Comparison of ENCODE assay signal across 1 cellular context in genomic region chr20:44646641-44647274, GRCh38.
TF ChIP-seq lines count a peak whose summit lies in the region.

No MANE protein-coding gene starts in this region.

TF ChIP-seq in GM23338, 12 proteins besides CTCF, POLR2A, EP300 and RAD21 (continued from another document):
- no peak for TF ChIP-seq ZNF462 (CRISPR knock-in tag; IDR thresholded peaks at IDR 0.05)
- TF ChIP-seq STAT1 (IDR thresholded peaks at IDR 0.05; ENCODE audit: unreplicated experiment) = no peak
- no peak for TF ChIP-seq JUNB (IDR thresholded peaks at IDR 0.05; ENCODE audit: unreplicated experiment)
- no peak for TF ChIP-seq ETS1 (IDR thresholded peaks at IDR 0.05)
- no peak for TF ChIP-seq EZH2phosphoT487 (IDR thresholded peaks at IDR 0.05; ENCODE audit: unreplicated experiment)
- TF ChIP-seq ZNF331 (CRISPR knock-in tag; IDR thresholded peaks at IDR 0.05; ENCODE audit: low read depth) = no peak
- no peak for TF ChIP-seq ZNF114 (CRISPR knock-in tag; IDR thresholded peaks at IDR 0.05)
- no peak for TF ChIP-seq NANOG (IDR thresholded peaks at IDR 0.05; ENCODE audit: borderline replicate concordance)
- TF ChIP-seq CREB1 (CRISPR knock-in tag; IDR thresholded peaks at IDR 0.05; ENCODE audit: low read depth) = no peak
- no peak for TF ChIP-seq POLR2AphosphoS5 (IDR thresholded peaks at IDR 0.05; ENCODE audit: low read depth)
- TF ChIP-seq REST (IDR thresholded peaks at IDR 0.05; ENCODE audit: unreplicated experiment) = no peak
